In genomic region chrX:53265771-53266170, GRCh38 we compare ENCODE assay signal across 16 cellular contexts. TPM values are rescaled to one million over a fixed set of nuclear protein-coding genes. Genes with fewer than 3 reads are reported as not detected.
DNase-seq lines count a peak whose midpoint lies in the region; ATAC-seq and TF ChIP-seq lines count a peak whose summit lies in the region.
"Had no signal": no experiment of that assay in that cellular context is flagged by ENCODE, and none has a peak within 500 bp of the region (broad histone marks: within the 10 kb centered on the region; RNA-seq: fewer than 3 reads in every experiment).

No MANE protein-coding gene starts in this region.

- H3K27ac ChIP-seq in DOHH2 (ENCODE audit: low read depth, low read length) = no peak overlapping the region
- peak overlapping the region in 3 of 5 donors; percentile 40 to 69 (median 40) for H3K27ac ChIP-seq in adrenal gland
- peak overlapping the region; percentile 54 for H3K27ac ChIP-seq in fibroblast of lung (ENCODE audit: insufficient read depth, low read length)
- H3K27ac ChIP-seq in psoas muscle = no peak overlapping the region
- H3K27ac ChIP-seq: SJSA1 had no signal

- peak overlapping the region; percentile 26 for H3K27ac Mint-ChIP-seq in stimulated activated effector memory CD8-positive, alpha-beta T cell treated with anti-CD3 and anti-CD28 coated beads, Interleukin-12 subunit alpha, Interleukin-12 subunit beta, amount 100 ng/mL, for 72 hours
- H3K27ac Mint-ChIP-seq: CD8-positive, alpha-beta T cell had no signal

- H3K4me2 ChIP-seq in DOHH2 (ENCODE audit: low read length) = no peak overlapping the region
- H3K4me2 ChIP-seq in fibroblast of lung (ENCODE audit: extremely low read depth, insufficient read depth, low read length) = no peak overlapping the region

- peaks cover 42% of the 10 kb centered on the region for H3K4me1 Mint-ChIP-seq in stimulated activated effector memory CD8-positive, alpha-beta T cell treated with anti-CD3 and anti-CD28 coated beads, Interleukin-12 subunit alpha, Interleukin-12 subunit beta, amount 100 ng/mL, for 72 hours

- no peak overlapping the region for H3K4me3 Mint-ChIP-seq in stimulated activated effector memory CD8-positive, alpha-beta T cell treated with anti-CD3 and anti-CD28 coated beads, Interleukin-12 subunit alpha, Interleukin-12 subunit beta, amount 100 ng/mL, for 72 hours
- H3K4me3 Mint-ChIP-seq: CD8-positive, alpha-beta T cell had no signal

- no peaks in the 10 kb centered on the region for H3F3A ChIP-seq in DOHH2 (ENCODE audit: control insufficient read depth, insufficient read depth)

- H3K9ac ChIP-seq in fibroblast of lung (ENCODE audit: insufficient read depth, low read length) = no peak overlapping the region

- no peaks in the 10 kb centered on the region for H3K27me3 ChIP-seq in DOHH2 (ENCODE audit: control insufficient read depth, low read length)
- no peaks in the 10 kb centered on the region for H3K27me3 ChIP-seq in adrenal gland
- H3K27me3 ChIP-seq in fibroblast of lung (ENCODE audit: control insufficient read depth, insufficient read depth, low read length) = no peaks in the 10 kb centered on the region
- peaks cover 0 to 44% (median 0%) of the 10 kb centered on the region in 3 donors for H3K27me3 ChIP-seq in psoas muscle (ENCODE audit: insufficient read depth in 3 of 3, low read length in 2 of 3)
- H3K27me3 ChIP-seq: SJSA1 had no signal

- TF ChIP-seq CTCF in DOHH2 (IDR thresholded peaks at IDR 0.05; ENCODE audit: low read depth, low read length, poor library complexity, severe bottlenecking) (no peak), adrenal gland (IDR thresholded peaks at IDR 0.05) (no peak), fibroblast of lung (conservative IDR thresholded peaks at IDR 0.05 in 1 of 2, IDR thresholded peaks at IDR 0.05 in 1 of 2; ENCODE audit: low read depth in 1 of 2, low read length in 2 of 2) (no peak), psoas muscle (IDR thresholded peaks at IDR 0.05) (no peak)

- no peak for TF ChIP-seq POLR2A in adrenal gland (IDR thresholded peaks at IDR 0.05)

- DNase-seq in adrenal gland = no peak
- DNase-seq in fibroblast of lung (ENCODE audit: low read depth in 2 of 2) = peak; percentile 43 to 71
- no peak for DNase-seq in stimulated activated effector memory CD8-positive, alpha-beta T cell treated with anti-CD3 and anti-CD28 coated beads, Interleukin-12 subunit alpha, Interleukin-12 subunit beta, amount 100 ng/mL, for 72 hours (ENCODE audit: low spot score in 2 of 2)
- no peak for DNase-seq in HuH-7.5 (ENCODE audit: low spot score)
- no peak for DNase-seq in left lobe of liver (ENCODE audit: low spot score)
- no peak for DNase-seq in psoas muscle
- no peak for DNase-seq in GF-D8 (lab: John Stamatoyannopoulos, UW)
- DNase-seq: activated T-cell treated with anti-CD3 and anti-CD28 coated beads, Interleukin-2, amount 50 U/mL, for 48 hours; anterior cingulate cortex; CD8-positive, alpha-beta T cell; midbrain; NCI-H1092; NCI-H2171 treated with DMSO at 0.1 percent for 48 hours; occipital lobe had no signal

- H3K36me3 Mint-ChIP-seq in stimulated activated effector memory CD8-positive, alpha-beta T cell treated with anti-CD3 and anti-CD28 coated beads, Interleukin-12 subunit alpha, Interleukin-12 subunit beta, amount 100 ng/mL, for 72 hours = peaks cover 6% of the 10 kb centered on the region
- H3K36me3 Mint-ChIP-seq: CD8-positive, alpha-beta T cell had no signal

- H3K9me2 ChIP-seq in DOHH2 (replicated peaks; ENCODE audit: control insufficient read depth, low read length) = no peaks in the 10 kb centered on the region

- no peaks in the 10 kb centered on the region for H3K79me2 ChIP-seq in DOHH2 (ENCODE audit: control insufficient read depth, low read length)
- no peaks in the 10 kb centered on the region for H3K79me2 ChIP-seq in fibroblast of lung (ENCODE audit: control insufficient read depth, insufficient read depth, low read length)

- intact Hi-C loops in adrenal gland (cut with DNase I) = no loop called here
- intact Hi-C loops in psoas muscle (cut with DNase I) = no loop called here

- 33 to 62% (median 54%) methylated on average over 3 of the region's 3 CpGs for WGBS in adrenal gland, 4 donors
- WGBS in psoas muscle, 3 donors = 57 to 72% (median 64%) methylated on average over 3 of the region's 3 CpGs

- no peak for ATAC-seq in stimulated activated effector memory CD8-positive, alpha-beta T cell treated with anti-CD3 and anti-CD28 coated beads, Interleukin-12 subunit alpha, Interleukin-12 subunit beta, amount 100 ng/mL, for 72 hours
- ATAC-seq in left lobe of liver = no peak
- no peak for ATAC-seq in psoas muscle
- ATAC-seq: CD8-positive, alpha-beta T cell had no signal

- H3K4me3 ChIP-seq in DOHH2 (ENCODE audit: low read length) = 0 out of 2 replicates have a peak overlapping the region, but pooled peaks have one; percentile 36
- no peak overlapping the region for H3K4me3 ChIP-seq in adrenal gland
- H3K4me3 ChIP-seq in fibroblast of lung (replicated peaks in 1 of 4; ENCODE audit: control extremely low read depth in 1 of 4, insufficient read depth in 1 of 4, low read depth in 3 of 4, low read length in 4 of 4) = no peak overlapping the region
- H3K4me3 ChIP-seq in psoas muscle = no peak overlapping the region
- H3K4me3 ChIP-seq: SJSA1 had no signal

- H4K20me1 ChIP-seq in DOHH2 (ENCODE audit: control insufficient read depth, insufficient read depth, low read depth, low read length) (no peaks in the 10 kb centered on the region), fibroblast of lung (ENCODE audit: control insufficient read depth, extremely low read depth, insufficient read depth, low read length) (no peaks in the 10 kb centered on the region)

- no peaks in the 10 kb centered on the region for H3K36me3 ChIP-seq in DOHH2 (ENCODE audit: control insufficient read depth, low read length)
- no peaks in the 10 kb centered on the region for H3K36me3 ChIP-seq in adrenal gland (replicated peaks in 1 of 2)
- no peaks in the 10 kb centered on the region for H3K36me3 ChIP-seq in fibroblast of lung (ENCODE audit: control insufficient read depth, insufficient read depth, low read length)
- no peaks in the 10 kb centered on the region for H3K36me3 ChIP-seq in psoas muscle (ENCODE audit: insufficient read depth in 1 of 2, low read depth in 1 of 2)
- H3K36me3 ChIP-seq: SJSA1 had no signal

- no peaks in the 10 kb centered on the region for H3K9me3 ChIP-seq in DOHH2 (ENCODE audit: control insufficient read depth, insufficient read depth, low read length)
- H3K9me3 ChIP-seq in adrenal gland (replicated peaks in 1 of 3) = no peaks in the 10 kb centered on the region
- no peaks in the 10 kb centered on the region for H3K9me3 ChIP-seq in fibroblast of lung (ENCODE audit: control insufficient read depth, insufficient read depth, low read depth, low read length)
- H3K9me3 ChIP-seq in psoas muscle = no peaks in the 10 kb centered on the region
- H3K9me3 ChIP-seq: SJSA1 had no signal

- no peak overlapping the region for H2AFZ ChIP-seq in fibroblast of lung (ENCODE audit: low read length)

- no peaks in the 10 kb centered on the region for H3K9me3 Mint-ChIP-seq in stimulated activated effector memory CD8-positive, alpha-beta T cell treated with anti-CD3 and anti-CD28 coated beads, Interleukin-12 subunit alpha, Interleukin-12 subunit beta, amount 100 ng/mL, for 72 hours
- H3K9me3 Mint-ChIP-seq: CD8-positive, alpha-beta T cell had no signal

- peaks cover 40% of the 10 kb centered on the region for H3K4me1 ChIP-seq in DOHH2 (ENCODE audit: control insufficient read depth, low read length)
- peaks cover 0 to 6% of the 10 kb centered on the region in 2 donors for H3K4me1 ChIP-seq in adrenal gland (replicated peaks in 1 of 2)
- H3K4me1 ChIP-seq in fibroblast of lung (ENCODE audit: control insufficient read depth, extremely low read depth, insufficient read depth, low read length) = peaks cover 22% of the 10 kb centered on the region
- no peaks in the 10 kb centered on the region for H3K4me1 ChIP-seq in psoas muscle

RNA-seq across cellular contexts. Expression of gene IQSEC2, which starts 15.6 kb away (rescaled TPM):
- total RNA-seq in adrenal gland (10 to 100 TPM; 15.0 to 56.1 (median 37.8) TPM), fibroblast of lung (3.6 and 9.9 TPM in 2 replicates), left lobe of liver (2.5 TPM), psoas muscle (10 to 100 TPM; 38.8 to 63.8 (median 47.5) TPM)
- polyA plus RNA-seq in adrenal gland (10 to 100 TPM; 18.4 to 67.9 (median 58.3) TPM), fibroblast of lung (5.9 and 7.4 TPM in 2 replicates), psoas muscle (10 to 100 TPM in 2 of 3 donors, 1 to 10 TPM in 1; 8.2 to 41.5 (median 32.3) TPM)
- 14.1 and 18.9 TPM in 2 replicates for polyA plus RNA-seq in fibroblast of lung (2012)
- 31.8 and 32.2 TPM in 2 replicates for polyA minus RNA-seq in fibroblast of lung (ENCODE audit: low replicate concordance)

RNA-seq across cellular contexts. Expression of gene KDM5C, which starts 40.8 kb away (rescaled TPM):
- total RNA-seq in adrenal gland = 100 to 1,000 TPM in 5 of 8 donors, 10 to 100 TPM in 3; 79.9 to 143 (median 112) TPM
- polyA plus RNA-seq in adrenal gland = 10 to 100 TPM; 40.7 to 86.2 (median 43.3) TPM
- total RNA-seq in fibroblast of lung = 65.5 and 83.6 TPM in 2 replicates
- polyA plus RNA-seq in fibroblast of lung = 30.5 and 49.2 TPM in 2 replicates
- polyA plus RNA-seq in fibroblast of lung (2012) = 28.8 and 45.3 TPM in 2 replicates
- polyA minus RNA-seq in fibroblast of lung (ENCODE audit: low replicate concordance) = 120 and 184 TPM in 2 replicates
- 34.1 TPM for total RNA-seq in left lobe of liver
- total RNA-seq in psoas muscle = 100 to 1,000 TPM in 2 of 4 donors, 10 to 100 TPM in 2; 62.2 to 119 (median 96.0) TPM
- 10 to 100 TPM; 22.4 to 52.9 (median 36.1) TPM for polyA plus RNA-seq in psoas muscle

Comparison
In these comparisons a context has a peak if more than half of its experiments do, and no peak if none do; other contexts are left out.
1. H3K27ac ChIP-seq: peak in adrenal gland (3 of 5) and fibroblast of lung (single experiment); none in DOHH2 (single experiment) and psoas muscle (single experiment).
2. DNase-seq: peak in fibroblast of lung (2 of 2); none in adrenal gland (0 of 7), stimulated activated effector memory CD8-positive, alpha-beta T cell treated with anti-CD3 and anti-CD28 coated beads, Interleukin-12 subunit alpha, Interleukin-12 subunit beta, amount 100 ng/mL, for 72 hours (0 of 2), HuH-7.5 (single experiment), left lobe of liver (single experiment), psoas muscle (0 of 2) and GF-D8 (single experiment).